2 cellular contexts compared by ENCODE assay signal in genomic region chr13:29583073-29583785, GRCh38.
TF ChIP-seq lines count a peak whose summit lies in the region.

No MANE protein-coding gene starts in this region.

TF ChIP-seq in IMR-90, 13 proteins besides CTCF, POLR2A, EP300 and RAD21:
- TF ChIP-seq NFE2L2 (IDR thresholded peaks at IDR 0.05; ENCODE audit: low read depth, low read length) (peak; percentile 76), CEBPB (IDR thresholded peaks at IDR 0.05; ENCODE audit: low read depth, low read length) (no peak)

TF ChIP-seq in K562, 482 proteins besides CTCF, POLR2A, EP300 and RAD21:
- no peak for TF ChIP-seq TGIF2 (CRISPR knock-in tag; IDR thresholded peaks at IDR 0.05)
- TF ChIP-seq PTRF (tag; IDR thresholded peaks at IDR 0.05) = no peak
- TF ChIP-seq HDAC3 (IDR thresholded peaks at IDR 0.05; ENCODE audit: borderline replicate concordance, partially characterized antibody) = no peak
- no peak for TF ChIP-seq CHD1 (IDR thresholded peaks at IDR 0.05; ENCODE audit: low read length)
- TF ChIP-seq FOXA1 (IDR thresholded peaks at IDR 0.05; ENCODE audit: borderline replicate concordance) = no peak
- peak; percentile 77 for TF ChIP-seq MAFG (tag; conservative IDR thresholded peaks at IDR 0.05)
- TF ChIP-seq ETV6 (IDR thresholded peaks at IDR 0.05; ENCODE audit: borderline replicate concordance in 1 of 2, low read depth in 2 of 2, low read length in 1 of 2) = no peak
- no peak for TF ChIP-seq ETV6 (CRISPR knock-in tag; IDR thresholded peaks at IDR 0.05; ENCODE audit: borderline replicate concordance)
- no peak for TF ChIP-seq CLOCK (CRISPR knock-in tag; IDR thresholded peaks at IDR 0.05; ENCODE audit: borderline replicate concordance)
- no peak for TF ChIP-seq ZNF184 (CRISPR knock-in tag; IDR thresholded peaks at IDR 0.05)
- peak; percentile 83 for TF ChIP-seq NFE2 (IDR thresholded peaks at IDR 0.05; ENCODE audit: low read depth)
- TF ChIP-seq BCOR (IDR thresholded peaks at IDR 0.05) = no peak
- no peak for TF ChIP-seq BMI1 (IDR thresholded peaks at IDR 0.05; ENCODE audit: low read length)
- TF ChIP-seq NR2C1 (IDR thresholded peaks at IDR 0.05) = no peak
- TF ChIP-seq NR2C1 (tag; IDR thresholded peaks at IDR 0.05) = no peak
- no peak for TF ChIP-seq BRD9 (IDR thresholded peaks at IDR 0.05; ENCODE audit: low read depth, partially characterized antibody)
- TF ChIP-seq XRCC3 (IDR thresholded peaks at IDR 0.05) = no peak
- TF ChIP-seq SMARCA4 (IDR thresholded peaks at IDR 0.05) = no peak
- TF ChIP-seq, protein P1, sequence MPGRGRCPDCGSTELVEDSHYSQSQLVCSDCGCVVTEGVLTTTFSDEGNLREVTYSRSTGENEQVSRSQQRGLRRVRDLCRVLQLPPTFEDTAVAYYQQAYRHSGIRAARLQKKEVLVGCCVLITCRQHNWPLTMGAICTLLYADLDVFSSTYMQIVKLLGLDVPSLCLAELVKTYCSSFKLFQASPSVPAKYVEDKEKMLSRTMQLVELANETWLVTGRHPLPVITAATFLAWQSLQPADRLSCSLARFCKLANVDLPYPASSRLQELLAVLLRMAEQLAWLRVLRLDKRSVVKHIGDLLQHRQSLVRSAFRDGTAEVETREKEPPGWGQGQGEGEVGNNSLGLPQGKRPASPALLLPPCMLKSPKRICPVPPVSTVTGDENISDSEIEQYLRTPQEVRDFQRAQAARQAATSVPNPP (IDR thresholded peaks at IDR 0.05; ENCODE audit: borderline replicate concordance, insufficient read depth, insufficient read length) = no peak
- TF ChIP-seq ZNF507 (tag; conservative IDR thresholded peaks at IDR 0.05) = no peak
- no peak for TF ChIP-seq ZNF785 (CRISPR knock-in tag; IDR thresholded peaks at IDR 0.05)
- TF ChIP-seq SREBF2 (CRISPR knock-in tag; IDR thresholded peaks at IDR 0.05) = no peak
- peak; percentile 41; the same call in 1 of the 2 replicates for TF ChIP-seq MAFK (IDR thresholded peaks at IDR 0.05; ENCODE audit: low read length)
- TF ChIP-seq MTA3 (IDR thresholded peaks at IDR 0.05; ENCODE audit: borderline replicate concordance) = no peak
- no peak for TF ChIP-seq SMARCC2 (IDR thresholded peaks at IDR 0.05; ENCODE audit: low read depth)
- no peak for TF ChIP-seq ZFP36 (IDR thresholded peaks at IDR 0.05; ENCODE audit: low read depth, low read length, partially characterized antibody)
- no peak for TF ChIP-seq YBX1 (IDR thresholded peaks at IDR 0.05)
- no peak for TF ChIP-seq CTBP1 (IDR thresholded peaks at IDR 0.05; ENCODE audit: borderline replicate concordance)
- TF ChIP-seq HOMEZ (CRISPR knock-in tag; IDR thresholded peaks at IDR 0.05) = no peak
- no peak for TF ChIP-seq FOXJ3 (CRISPR knock-in tag; IDR thresholded peaks at IDR 0.05)
- TF ChIP-seq FOSL1 (tag; conservative IDR thresholded peaks at IDR 0.05) = peak; percentile 20; the same call in 1 of the 2 replicates
- no peak for TF ChIP-seq CREBBP (IDR thresholded peaks at IDR 0.05; ENCODE audit: low read depth, low read length)
- TF ChIP-seq POLR2H (tag; IDR thresholded peaks at IDR 0.05; ENCODE audit: low read depth) = no peak
- peak; percentile 63 for TF ChIP-seq ZNF316 (IDR thresholded peaks at IDR 0.05)
- no peak for TF ChIP-seq PRPF4 (IDR thresholded peaks at IDR 0.05; ENCODE audit: insufficient read depth, low read depth, low read length, poor library complexity, severe bottlenecking)
- no peak for TF ChIP-seq ZSCAN32 (CRISPR knock-in tag; IDR thresholded peaks at IDR 0.05)
- no peak for TF ChIP-seq ZNF592 (IDR thresholded peaks at IDR 0.05)
- TF ChIP-seq, protein P2, sequence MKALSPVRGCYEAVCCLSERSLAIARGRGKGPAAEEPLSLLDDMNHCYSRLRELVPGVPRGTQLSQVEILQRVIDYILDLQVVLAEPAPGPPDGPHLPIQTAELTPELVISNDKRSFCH (CRISPR knock-in tag; IDR thresholded peaks at IDR 0.05) = no peak
- TF ChIP-seq, protein P2 (tag; IDR thresholded peaks at IDR 0.05) = no peak
- no peak for TF ChIP-seq POLR3G (IDR thresholded peaks at IDR 0.05; ENCODE audit: extremely low read depth, insufficient read length, insufficient replicate concordance)
- TF ChIP-seq NFATC3 (IDR thresholded peaks at IDR 0.05) = no peak
- peak; percentile 46; the same call in 1 of the 2 replicates for TF ChIP-seq MAFF (IDR thresholded peaks at IDR 0.05; ENCODE audit: low read length)
- TF ChIP-seq C11orf30 (IDR thresholded peaks at IDR 0.05; ENCODE audit: low read depth) = peak; percentile 72
- TF ChIP-seq ZNF174 (CRISPR knock-in tag; IDR thresholded peaks at IDR 0.05) = no peak
